ENCODE assay signal across 29 cellular contexts in genomic region chr13:107715496-107715895, GRCh38.
"Had no signal": no experiment of that assay in that cellular context is flagged by ENCODE, and none has a peak within 500 bp of the region (broad histone marks: within the 10 kb centered on the region; RNA-seq: fewer than 3 reads in every experiment).

No MANE protein-coding gene starts in this region.

- ATAC-seq: activated CD8-positive, alpha-beta T cell treated with anti-CD3 and anti-CD28 coated beads for 36 hours; activated T-cell treated with anti-CD3 and anti-CD28 coated beads, Interleukin-2, amount 50 U/mL, for 72 hours; activated T-helper 17 cell treated with anti-CD3 and anti-CD28 coated beads, Interleukin-2, amount 50 U/mL, for 72 hours had no signal

- DNase-seq: activated B cell treated with CpG ODN at 0.5 μM for 24 hours; activated CD4-positive, alpha-beta T cell treated with anti-CD3 and anti-CD28 coated beads for 4 hours; activated CD4-positive, alpha-beta T cell treated with anti-CD3 and anti-CD28 coated beads, Interleukin-2, amount 50 U/mL, for 1 hour; activated CD4-positive, CD25-positive, alpha-beta regulatory T cell treated with anti-CD3 and anti-CD28 coated beads, Interleukin-2, amount 50 U/mL, for 72 hours; activated CD8-positive, alpha-beta T cell treated with anti-CD3 and anti-CD28 coated beads for 36 hours; activated effector memory CD4-positive, alpha-beta T cell treated with anti-CD3 and anti-CD28 coated beads, Interleukin-2, amount 50 U/mL, for 16 hours; activated naive CD4-positive, alpha-beta T cell; activated naive CD8-positive, alpha-beta T cell treated with anti-CD3 and anti-CD28 coated beads, Interleukin-2, amount 10 ng/mL, durations not matched to agents 7 days and 5 days; activated T-cell treated with anti-CD3 and anti-CD28 coated beads, Interleukin-2, amount 50 U/mL, for 1 hour; activated T-cell treated with anti-CD3 and anti-CD28 coated beads, Interleukin-2, amount 50 U/mL, for 72 hours; amygdala; Kasumi-1; KG1; MG63; NCI-H1048; NCI-H1105 treated with DMSO at 0.1 percent for 48 hours; NCI-H1436; NCI-H1694; NCI-H2081 treated with DMSO at 0.1 percent for 48 hours; NCI-H446 treated with DMSO at 0.1 percent for 48 hours; NCI-H526; NCI-H748 treated with DMSO at 0.1 percent for 48 hours; OCI-M1; Right ventricle myocardium superior; SW 1271; T-helper 1 cell; T-helper 2 cell; T-helper 9 cell had no signal
